ENCODE assay signal across 13 cellular contexts in genomic region chr1:1832820-1833219, GRCh38. TPM values are rescaled to one million over a fixed set of nuclear protein-coding genes. Genes with fewer than 3 reads are reported as not detected.
DNase-seq lines count a peak whose midpoint lies in the region; ATAC-seq and TF ChIP-seq lines count a peak whose summit lies in the region.
"Had no signal": no experiment of that assay in that cellular context is flagged by ENCODE, and none has a peak within 500 bp of the region (broad histone marks: within the 10 kb centered on the region; RNA-seq: fewer than 3 reads in every experiment).

No MANE protein-coding gene starts in this region.

- no peaks in the 10 kb centered on the region for H3K27me3 ChIP-seq in right lobe of liver

- no peak overlapping the region for H3K4me3 ChIP-seq in right lobe of liver

- peak overlapping the region; percentile 59 to 75 for H3K27ac Mint-ChIP-seq in natural killer cell
- peak overlapping the region in 1 of 2 donors; percentile 50 for H3K27ac Mint-ChIP-seq in natural killer cell treated with Interleukin-12 subunit alpha and Interleukin-12 subunit beta and Interleukin-15 and Interleukin-18, amount 100 ng/mL, for 72 hours
- no peak overlapping the region for H3K27ac Mint-ChIP-seq in activated naive CD8-positive, alpha-beta T cell treated with anti-CD3 and anti-CD28 coated beads, Interleukin-2, amount 50 U/mL, for 24 hours

- no peak for DNase-seq in natural killer cell
- DNase-seq in natural killer cell treated with Interleukin-12 subunit alpha and Interleukin-12 subunit beta and Interleukin-15 and Interleukin-18, amount 100 ng/mL, for 72 hours (ENCODE audit: low spot score): no peak
- no peak for DNase-seq in activated naive CD8-positive, alpha-beta T cell treated with anti-CD3 and anti-CD28 coated beads, Interleukin-2, amount 50 U/mL, for 24 hours
- DNase-seq in right lobe of liver: no peak
- no peak for DNase-seq in T1000 (lab: John Stamatoyannopoulos, UW)
- no peak for DNase-seq in midbrain (lab: John Stamatoyannopoulos, UW)
- DNase-seq: activated effector memory CD4-positive, alpha-beta T cell treated with Interleukin-2 at 50 U/mL for 16 hours; effector memory CD4-positive, alpha-beta T cell; NCI-H1105 treated with DMSO at 0.1 percent for 48 hours; occipital lobe; stimulated activated CD4-positive, alpha-beta T cell treated with anti-CD3 and anti-CD28 coated beads, Interleukin-4, amount 100 ng/mL, for 4 hours had no signal

- peaks cover 0 to 4% (median 0%) of the 10 kb centered on the region in 4 donors for H3K36me3 ChIP-seq in right lobe of liver

- no peaks in the 10 kb centered on the region for H3K9me3 Mint-ChIP-seq in natural killer cell
- H3K9me3 Mint-ChIP-seq in natural killer cell treated with Interleukin-12 subunit alpha and Interleukin-12 subunit beta and Interleukin-15 and Interleukin-18, amount 100 ng/mL, for 72 hours: no peaks in the 10 kb centered on the region
- no peaks in the 10 kb centered on the region for H3K9me3 Mint-ChIP-seq in activated naive CD8-positive, alpha-beta T cell treated with anti-CD3 and anti-CD28 coated beads, Interleukin-2, amount 50 U/mL, for 24 hours

- no peak overlapping the region for H3K4me3 Mint-ChIP-seq in natural killer cell
- H3K4me3 Mint-ChIP-seq in natural killer cell treated with Interleukin-12 subunit alpha and Interleukin-12 subunit beta and Interleukin-15 and Interleukin-18, amount 100 ng/mL, for 72 hours: no peak overlapping the region
- no peak overlapping the region for H3K4me3 Mint-ChIP-seq in activated naive CD8-positive, alpha-beta T cell treated with anti-CD3 and anti-CD28 coated beads, Interleukin-2, amount 50 U/mL, for 24 hours

- H3K9me3 ChIP-seq in right lobe of liver: no peaks in the 10 kb centered on the region

- intact Hi-C loops in natural killer cell (cut with micrococcal nuclease): no loop called here
- intact Hi-C loops in right lobe of liver (cut with DNase I): no loop called here

- ATAC-seq in natural killer cell: no peak
- ATAC-seq in natural killer cell treated with Interleukin-12 subunit alpha and Interleukin-12 subunit beta and Interleukin-15 and Interleukin-18, amount 100 ng/mL, for 72 hours: no peak
- peak; percentile 52 for ATAC-seq in activated naive CD8-positive, alpha-beta T cell treated with anti-CD3 and anti-CD28 coated beads, Interleukin-2, amount 50 U/mL, for 24 hours
- ATAC-seq in right lobe of liver: peak; percentile 13 to 66 (median 40)
- no peak for ATAC-seq in GM21737 (IDR thresholded peaks at IDR 0.05; ENCODE audit: unreplicated experiment)
- ATAC-seq in HG02623 (IDR thresholded peaks at IDR 0.05; ENCODE audit: unreplicated experiment): no peak

- no peak for TF ChIP-seq POLR2A in right lobe of liver (IDR thresholded peaks at IDR 0.05)

- TF ChIP-seq CTCF in natural killer cell (IDR thresholded peaks at IDR 0.05) (no peak), right lobe of liver (IDR thresholded peaks at IDR 0.05) (no peak)

- peaks cover 35 to 43% of the 10 kb centered on the region in 2 donors for H3K4me1 Mint-ChIP-seq in natural killer cell
- H3K4me1 Mint-ChIP-seq in natural killer cell treated with Interleukin-12 subunit alpha and Interleukin-12 subunit beta and Interleukin-15 and Interleukin-18, amount 100 ng/mL, for 72 hours (ENCODE audit: low read depth in 2 of 2): peaks cover 34 to 35% of the 10 kb centered on the region in 2 donors
- peaks cover 30% of the 10 kb centered on the region for H3K4me1 Mint-ChIP-seq in activated naive CD8-positive, alpha-beta T cell treated with anti-CD3 and anti-CD28 coated beads, Interleukin-2, amount 50 U/mL, for 24 hours

- H3K27me3 Mint-ChIP-seq in natural killer cell (ENCODE audit: low read depth in 2 of 2): no peaks in the 10 kb centered on the region
- no peaks in the 10 kb centered on the region for H3K27me3 Mint-ChIP-seq in natural killer cell treated with Interleukin-12 subunit alpha and Interleukin-12 subunit beta and Interleukin-15 and Interleukin-18, amount 100 ng/mL, for 72 hours
- H3K27me3 Mint-ChIP-seq in activated naive CD8-positive, alpha-beta T cell treated with anti-CD3 and anti-CD28 coated beads, Interleukin-2, amount 50 U/mL, for 24 hours: no peaks in the 10 kb centered on the region

- WGBS in right lobe of liver (ENCODE audit: insufficient coverage, low coverage, low lambda C conversion rate, missing lambda C conversion rate): 64% methylated on average over 5 of the region's 5 CpGs

- no peak overlapping the region for H3K27ac ChIP-seq in right lobe of liver

- H3K36me3 Mint-ChIP-seq in natural killer cell: no peaks in the 10 kb centered on the region
- peaks cover 4% of the 10 kb centered on the region for H3K36me3 Mint-ChIP-seq in natural killer cell treated with Interleukin-12 subunit alpha and Interleukin-12 subunit beta and Interleukin-15 and Interleukin-18, amount 100 ng/mL, for 72 hours
- H3K36me3 Mint-ChIP-seq in activated naive CD8-positive, alpha-beta T cell treated with anti-CD3 and anti-CD28 coated beads, Interleukin-2, amount 50 U/mL, for 24 hours (ENCODE audit: low read depth): peaks cover 22% of the 10 kb centered on the region

- peaks cover 0 to 19% (median under 1%) of the 10 kb centered on the region in 4 donors for H3K4me1 ChIP-seq in right lobe of liver

RNA-seq across cellular contexts. Expression of gene NADK, which starts 54.5 kb away (rescaled TPM):
- total RNA-seq in natural killer cell (100 to 1,000 TPM in 2 of 3 donors, 10 to 100 TPM in 1; 97.7 to 117 (median 112) TPM), right lobe of liver (100 to 1,000 TPM in 3 of 6 experiments, 10 to 100 TPM in 3; 80.3 to 143 (median 100) TPM)
- 100 to 1,000 TPM in 1 of 2 donors, 10 to 100 TPM in 1; 89.1 to 145 TPM for total RNA-seq in natural killer cell treated with Interleukin-12 subunit alpha and Interleukin-12 subunit beta and Interleukin-15 and Interleukin-18, amount 100 ng/mL, for 72 hours

RNA-seq across cellular contexts. Expression of gene GNB1, which starts 58.1 kb away (rescaled TPM):
- 100 to 1,000 TPM; 285 to 304 (median 289) TPM for total RNA-seq in natural killer cell
- total RNA-seq in natural killer cell treated with Interleukin-12 subunit alpha and Interleukin-12 subunit beta and Interleukin-15 and Interleukin-18, amount 100 ng/mL, for 72 hours: 100 to 1,000 TPM; 361 to 446 TPM
- total RNA-seq in right lobe of liver: 100 to 1,000 TPM in 4 of 6 experiments, 10 to 100 TPM in 2; 85.9 to 147 (median 104) TPM

Comparison
In these comparisons a context has a peak if more than half of its experiments do, and no peak if none do; other contexts are left out.
1. ATAC-seq: peak in activated naive CD8-positive, alpha-beta T cell treated with anti-CD3 and anti-CD28 coated beads, Interleukin-2, amount 50 U/mL, for 24 hours (single experiment) and right lobe of liver (4 of 4); none in natural killer cell (0 of 3), natural killer cell treated with Interleukin-12 subunit alpha and Interleukin-12 subunit beta and Interleukin-15 and Interleukin-18, amount 100 ng/mL, for 72 hours (0 of 2), GM21737 (single experiment) and HG02623 (single experiment).